In the genomic region with DNA sequence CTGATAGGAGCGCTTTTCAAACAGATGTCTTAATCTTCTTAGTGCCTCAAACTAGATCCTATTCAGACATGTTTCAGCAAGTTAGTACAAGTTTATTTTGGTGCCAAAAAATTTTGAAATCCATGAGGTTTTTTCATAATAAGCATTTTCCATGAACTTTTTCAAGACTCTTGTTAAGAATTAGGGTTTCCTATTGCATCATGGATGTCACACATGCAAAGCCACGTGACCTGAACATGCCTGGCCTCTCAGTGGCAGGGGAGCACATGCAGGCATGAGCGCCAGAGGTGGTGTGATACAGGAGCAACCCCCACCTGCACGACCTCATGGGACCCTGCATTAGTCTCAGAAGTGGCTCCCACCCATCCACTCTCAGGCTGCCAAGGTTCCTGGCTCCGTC, we compare ENCODE assay signal across 1 cellular context.
TF ChIP-seq lines count a peak whose summit lies in the region.

No MANE protein-coding gene starts in this region.

TF ChIP-seq in K562, 482 proteins besides CTCF, POLR2A, EP300 and RAD21 (continued from another document):
- TF ChIP-seq ZNF277 (CRISPR knock-in tag; IDR thresholded peaks at IDR 0.05; ENCODE audit: borderline replicate concordance) (no peak), CHD2 (IDR thresholded peaks at IDR 0.05; ENCODE audit: low read depth, low read length) (no peak), L3MBTL2 (IDR thresholded peaks at IDR 0.05) (peak; percentile 43; the same call in 1 of the 2 replicates), CEBPG (CRISPR knock-in tag; IDR thresholded peaks at IDR 0.05) (no peak; the same call in 1 of the 2 replicates), CEBPG (tag; conservative IDR thresholded peaks at IDR 0.05 in 1 of 2, IDR thresholded peaks at IDR 0.05 in 1 of 2) (peak in 1 of 2 experiments; percentile 46; a peak in 1 of 4 replicates), RCOR1 (IDR thresholded peaks at IDR 0.05; ENCODE audit: borderline replicate concordance in 1 of 2, low read depth in 2 of 2, low read length in 2 of 2) (no peak), PHTF2 (CRISPR knock-in tag; IDR thresholded peaks at IDR 0.05) (no peak), SMARCA4 (IDR thresholded peaks at IDR 0.05) (no peak), SMARCA5 (IDR thresholded peaks at IDR 0.05) (no peak), RAD51 (IDR thresholded peaks at IDR 0.05; ENCODE audit: borderline replicate concordance, low read depth) (peak; percentile 49; the same call in 1 of the 2 replicates), ETV5 (CRISPR knock-in tag; IDR thresholded peaks at IDR 0.05; ENCODE audit: low read depth) (no peak), E2F5 (CRISPR knock-in tag; IDR thresholded peaks at IDR 0.05) (no peak), ZNF583 (CRISPR knock-in tag; IDR thresholded peaks at IDR 0.05) (no peak), MEF2A (IDR thresholded peaks at IDR 0.05; ENCODE audit: control insufficient read depth, low read depth, low read length) (no peak)
- TF ChIP-seq, protein P1, sequence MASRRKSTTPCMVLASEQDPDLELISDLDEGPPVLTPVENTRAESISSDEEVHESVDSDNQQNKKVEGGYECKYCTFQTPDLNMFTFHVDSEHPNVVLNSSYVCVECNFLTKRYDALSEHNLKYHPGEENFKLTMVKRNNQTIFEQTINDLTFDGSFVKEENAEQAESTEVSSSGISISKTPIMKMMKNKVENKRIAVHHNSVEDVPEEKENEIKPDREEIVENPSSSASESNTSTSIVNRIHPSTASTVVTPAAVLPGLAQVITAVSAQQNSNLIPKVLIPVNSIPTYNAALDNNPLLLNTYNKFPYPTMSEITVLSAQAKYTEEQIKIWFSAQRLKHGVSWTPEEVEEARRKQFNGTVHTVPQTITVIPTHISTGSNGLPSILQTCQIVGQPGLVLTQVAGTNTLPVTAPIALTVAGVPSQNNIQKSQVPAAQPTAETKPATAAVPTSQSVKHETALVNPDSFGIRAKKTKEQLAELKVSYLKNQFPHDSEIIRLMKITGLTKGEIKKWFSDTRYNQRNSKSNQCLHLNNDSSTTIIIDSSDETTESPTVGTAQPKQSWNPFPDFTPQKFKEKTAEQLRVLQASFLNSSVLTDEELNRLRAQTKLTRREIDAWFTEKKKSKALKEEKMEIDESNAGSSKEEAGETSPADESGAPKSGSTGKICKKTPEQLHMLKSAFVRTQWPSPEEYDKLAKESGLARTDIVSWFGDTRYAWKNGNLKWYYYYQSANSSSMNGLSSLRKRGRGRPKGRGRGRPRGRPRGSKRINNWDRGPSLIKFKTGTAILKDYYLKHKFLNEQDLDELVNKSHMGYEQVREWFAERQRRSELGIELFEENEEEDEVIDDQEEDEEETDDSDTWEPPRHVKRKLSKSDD (conservative IDR thresholded peaks at IDR 0.05; ENCODE audit: low read length), result no peak
- TF ChIP-seq, protein P2, sequence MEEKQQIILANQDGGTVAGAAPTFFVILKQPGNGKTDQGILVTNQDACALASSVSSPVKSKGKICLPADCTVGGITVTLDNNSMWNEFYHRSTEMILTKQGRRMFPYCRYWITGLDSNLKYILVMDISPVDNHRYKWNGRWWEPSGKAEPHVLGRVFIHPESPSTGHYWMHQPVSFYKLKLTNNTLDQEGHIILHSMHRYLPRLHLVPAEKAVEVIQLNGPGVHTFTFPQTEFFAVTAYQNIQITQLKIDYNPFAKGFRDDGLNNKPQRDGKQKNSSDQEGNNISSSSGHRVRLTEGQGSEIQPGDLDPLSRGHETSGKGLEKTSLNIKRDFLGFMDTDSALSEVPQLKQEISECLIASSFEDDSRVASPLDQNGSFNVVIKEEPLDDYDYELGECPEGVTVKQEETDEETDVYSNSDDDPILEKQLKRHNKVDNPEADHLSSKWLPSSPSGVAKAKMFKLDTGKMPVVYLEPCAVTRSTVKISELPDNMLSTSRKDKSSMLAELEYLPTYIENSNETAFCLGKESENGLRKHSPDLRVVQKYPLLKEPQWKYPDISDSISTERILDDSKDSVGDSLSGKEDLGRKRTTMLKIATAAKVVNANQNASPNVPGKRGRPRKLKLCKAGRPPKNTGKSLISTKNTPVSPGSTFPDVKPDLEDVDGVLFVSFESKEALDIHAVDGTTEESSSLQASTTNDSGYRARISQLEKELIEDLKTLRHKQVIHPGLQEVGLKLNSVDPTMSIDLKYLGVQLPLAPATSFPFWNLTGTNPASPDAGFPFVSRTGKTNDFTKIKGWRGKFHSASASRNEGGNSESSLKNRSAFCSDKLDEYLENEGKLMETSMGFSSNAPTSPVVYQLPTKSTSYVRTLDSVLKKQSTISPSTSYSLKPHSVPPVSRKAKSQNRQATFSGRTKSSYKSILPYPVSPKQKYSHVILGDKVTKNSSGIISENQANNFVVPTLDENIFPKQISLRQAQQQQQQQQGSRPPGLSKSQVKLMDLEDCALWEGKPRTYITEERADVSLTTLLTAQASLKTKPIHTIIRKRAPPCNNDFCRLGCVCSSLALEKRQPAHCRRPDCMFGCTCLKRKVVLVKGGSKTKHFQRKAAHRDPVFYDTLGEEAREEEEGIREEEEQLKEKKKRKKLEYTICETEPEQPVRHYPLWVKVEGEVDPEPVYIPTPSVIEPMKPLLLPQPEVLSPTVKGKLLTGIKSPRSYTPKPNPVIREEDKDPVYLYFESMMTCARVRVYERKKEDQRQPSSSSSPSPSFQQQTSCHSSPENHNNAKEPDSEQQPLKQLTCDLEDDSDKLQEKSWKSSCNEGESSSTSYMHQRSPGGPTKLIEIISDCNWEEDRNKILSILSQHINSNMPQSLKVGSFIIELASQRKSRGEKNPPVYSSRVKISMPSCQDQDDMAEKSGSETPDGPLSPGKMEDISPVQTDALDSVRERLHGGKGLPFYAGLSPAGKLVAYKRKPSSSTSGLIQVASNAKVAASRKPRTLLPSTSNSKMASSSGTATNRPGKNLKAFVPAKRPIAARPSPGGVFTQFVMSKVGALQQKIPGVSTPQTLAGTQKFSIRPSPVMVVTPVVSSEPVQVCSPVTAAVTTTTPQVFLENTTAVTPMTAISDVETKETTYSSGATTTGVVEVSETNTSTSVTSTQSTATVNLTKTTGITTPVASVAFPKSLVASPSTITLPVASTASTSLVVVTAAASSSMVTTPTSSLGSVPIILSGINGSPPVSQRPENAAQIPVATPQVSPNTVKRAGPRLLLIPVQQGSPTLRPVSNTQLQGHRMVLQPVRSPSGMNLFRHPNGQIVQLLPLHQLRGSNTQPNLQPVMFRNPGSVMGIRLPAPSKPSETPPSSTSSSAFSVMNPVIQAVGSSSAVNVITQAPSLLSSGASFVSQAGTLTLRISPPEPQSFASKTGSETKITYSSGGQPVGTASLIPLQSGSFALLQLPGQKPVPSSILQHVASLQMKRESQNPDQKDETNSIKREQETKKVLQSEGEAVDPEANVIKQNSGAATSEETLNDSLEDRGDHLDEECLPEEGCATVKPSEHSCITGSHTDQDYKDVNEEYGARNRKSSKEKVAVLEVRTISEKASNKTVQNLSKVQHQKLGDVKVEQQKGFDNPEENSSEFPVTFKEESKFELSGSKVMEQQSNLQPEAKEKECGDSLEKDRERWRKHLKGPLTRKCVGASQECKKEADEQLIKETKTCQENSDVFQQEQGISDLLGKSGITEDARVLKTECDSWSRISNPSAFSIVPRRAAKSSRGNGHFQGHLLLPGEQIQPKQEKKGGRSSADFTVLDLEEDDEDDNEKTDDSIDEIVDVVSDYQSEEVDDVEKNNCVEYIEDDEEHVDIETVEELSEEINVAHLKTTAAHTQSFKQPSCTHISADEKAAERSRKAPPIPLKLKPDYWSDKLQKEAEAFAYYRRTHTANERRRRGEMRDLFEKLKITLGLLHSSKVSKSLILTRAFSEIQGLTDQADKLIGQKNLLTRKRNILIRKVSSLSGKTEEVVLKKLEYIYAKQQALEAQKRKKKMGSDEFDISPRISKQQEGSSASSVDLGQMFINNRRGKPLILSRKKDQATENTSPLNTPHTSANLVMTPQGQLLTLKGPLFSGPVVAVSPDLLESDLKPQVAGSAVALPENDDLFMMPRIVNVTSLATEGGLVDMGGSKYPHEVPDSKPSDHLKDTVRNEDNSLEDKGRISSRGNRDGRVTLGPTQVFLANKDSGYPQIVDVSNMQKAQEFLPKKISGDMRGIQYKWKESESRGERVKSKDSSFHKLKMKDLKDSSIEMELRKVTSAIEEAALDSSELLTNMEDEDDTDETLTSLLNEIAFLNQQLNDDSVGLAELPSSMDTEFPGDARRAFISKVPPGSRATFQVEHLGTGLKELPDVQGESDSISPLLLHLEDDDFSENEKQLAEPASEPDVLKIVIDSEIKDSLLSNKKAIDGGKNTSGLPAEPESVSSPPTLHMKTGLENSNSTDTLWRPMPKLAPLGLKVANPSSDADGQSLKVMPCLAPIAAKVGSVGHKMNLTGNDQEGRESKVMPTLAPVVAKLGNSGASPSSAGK (IDR thresholded peaks at IDR 0.05), result peak; percentile 53
